Comparison of ENCODE assay signal across 12 cellular contexts in genomic region chr9:99173570-99174504, GRCh38. TPM values are rescaled to one million over a fixed set of nuclear protein-coding genes. Genes with fewer than 3 reads are reported as not detected.
DNase-seq lines count a peak whose midpoint lies in the region; ATAC-seq lines count a peak whose summit lies in the region.
"Had no signal": no experiment of that assay in that cellular context is flagged by ENCODE, and none has a peak within 500 bp of the region (broad histone marks: within the 10 kb centered on the region; RNA-seq: fewer than 3 reads in every experiment).

No MANE protein-coding gene starts in this region.

- DNase-seq in DMS153 treated with DMSO at 0.1 percent for 48 hours (lab: John Stamatoyannopoulos, UW; ENCODE audit: unreplicated experiment) (peak; percentile 29), NCI-H146 (lab: John Stamatoyannopoulos, UW) (peak; percentile 46), foreskin melanocyte (peak; percentile 86), A172 (ENCODE audit: low spot score) (no peak), AG08396 (ENCODE audit: low spot score) (no peak), Right ventricle myocardium superior (no peak)
- DNase-seq: activated naive CD4-positive, alpha-beta T cell treated with anti-CD3 and anti-CD28 coated beads, Interleukin-2, amount 10 ng/mL, durations not matched to agents 7 days and 5 days; effector CD4-positive, alpha-beta T cell; NCI-H2227 treated with DMSO at 0.1 percent for 48 hours; T1000 had no signal

- peak; percentile 75 for ATAC-seq in GM19351 (IDR thresholded peaks at IDR 0.05; ENCODE audit: unreplicated experiment)
- no peak for ATAC-seq in GM21515 (IDR thresholded peaks at IDR 0.05; ENCODE audit: unreplicated experiment)
- no peak for ATAC-seq in Right ventricle myocardium superior (ENCODE audit: poor library complexity)

- intact Hi-C loops in Right ventricle myocardium superior (cut with DNase I) = no loop called here

RNA-seq across cellular contexts. Expression of gene ALG2, which starts 47.9 kb away (rescaled TPM):
- 67.8 and 69.5 TPM in 2 replicates for total RNA-seq in A172 (2014; rRNA removed; shearing (Covaris generic))
- 14.4 TPM for total RNA-seq in Right ventricle myocardium superior

RNA-seq across cellular contexts. Expression of gene SEC61B, which starts 48.2 kb away (rescaled TPM):
- 180 and 223 TPM in 2 replicates for total RNA-seq in A172 (2014; rRNA removed; shearing (Covaris generic))
- total RNA-seq in Right ventricle myocardium superior = 41.9 TPM

Comparison
In these comparisons a context has a peak if more than half of its experiments do, and no peak if none do; other contexts are left out.
1. DNase-seq: peak in DMS153 treated with DMSO at 0.1 percent for 48 hours (single experiment), NCI-H146 (single experiment) and foreskin melanocyte (single experiment); none in A172 (single experiment), AG08396 (single experiment) and Right ventricle myocardium superior (single experiment).